9 cellular contexts compared by ENCODE assay signal in genomic region chr1:20358761-20359263, GRCh38.
DNase-seq lines count a peak whose midpoint lies in the region; ATAC-seq and TF ChIP-seq lines count a peak whose summit lies in the region.
"Had no signal": no experiment of that assay in that cellular context is flagged by ENCODE, and none has a peak within 500 bp of the region (broad histone marks: within the 10 kb centered on the region; RNA-seq: fewer than 3 reads in every experiment).

No MANE protein-coding gene starts in this region.

- H3K4me1 Mint-ChIP-seq in activated naive CD8-positive, alpha-beta T cell treated with anti-CD3 and anti-CD28 coated beads, Interleukin-2, amount 50 U/mL, for 24 hours, result peaks cover 23% of the 10 kb centered on the region

- no peak for TF ChIP-seq POLR2A in upper lobe of left lung (IDR thresholded peaks at IDR 0.05)

- intact Hi-C loops in left cardiac atrium (cut with DNase I), result no loop called here

- H3K36me3 Mint-ChIP-seq in activated naive CD8-positive, alpha-beta T cell treated with anti-CD3 and anti-CD28 coated beads, Interleukin-2, amount 50 U/mL, for 24 hours (ENCODE audit: low read depth), result no peaks in the 10 kb centered on the region

- H3K27me3 ChIP-seq in upper lobe of left lung, result no peaks in the 10 kb centered on the region

- DNase-seq in SHP77 (lab: John Stamatoyannopoulos, UW), result peak; percentile 53 to 67
- DNase-seq in SHP77 treated with DMSO at 0.1 percent for 48 hours (lab: John Stamatoyannopoulos, UW), result no peak
- peak; percentile 68 for DNase-seq in left cardiac atrium
- DNase-seq in upper lobe of left lung, result peak; percentile 43 to 76
- DNase-seq in activated CD4-positive, alpha-beta T cell treated with anti-CD3 and anti-CD28 coated beads, Interleukin-2, amount 50 U/mL, for 4 hours, result no peak
- no peak for DNase-seq in activated naive CD8-positive, alpha-beta T cell treated with anti-CD3 and anti-CD28 coated beads, Interleukin-2, amount 50 U/mL, for 24 hours
- DNase-seq: KBM-7 had no signal

- H3K4me3 ChIP-seq in upper lobe of left lung, result no peak overlapping the region

- ATAC-seq in left cardiac atrium, result peak; percentile 92 to 93
- peak; percentile 46 to 52 for ATAC-seq in upper lobe of left lung (ENCODE audit: low FRiP score in 2 of 2)
- no peak for ATAC-seq in HG03521 (IDR thresholded peaks at IDR 0.05; ENCODE audit: unreplicated experiment)
- ATAC-seq in activated naive CD8-positive, alpha-beta T cell treated with anti-CD3 and anti-CD28 coated beads, Interleukin-2, amount 50 U/mL, for 24 hours, result no peak

- H3K4me3 Mint-ChIP-seq in activated naive CD8-positive, alpha-beta T cell treated with anti-CD3 and anti-CD28 coated beads, Interleukin-2, amount 50 U/mL, for 24 hours, result no peak overlapping the region

- peaks cover 0 to 9% (median 3%) of the 10 kb centered on the region in 4 donors for H3K4me1 ChIP-seq in upper lobe of left lung

- H3K9me3 Mint-ChIP-seq in activated naive CD8-positive, alpha-beta T cell treated with anti-CD3 and anti-CD28 coated beads, Interleukin-2, amount 50 U/mL, for 24 hours, result no peaks in the 10 kb centered on the region

- H3K27ac Mint-ChIP-seq in activated naive CD8-positive, alpha-beta T cell treated with anti-CD3 and anti-CD28 coated beads, Interleukin-2, amount 50 U/mL, for 24 hours, result no peak overlapping the region

- peaks cover 54% of the 10 kb centered on the region for H3K27me3 Mint-ChIP-seq in activated naive CD8-positive, alpha-beta T cell treated with anti-CD3 and anti-CD28 coated beads, Interleukin-2, amount 50 U/mL, for 24 hours

- H3K9me3 ChIP-seq in upper lobe of left lung, result no peaks in the 10 kb centered on the region

- peak in 2 of 4 donors; percentile 55 to 69 for TF ChIP-seq EP300 in upper lobe of left lung (IDR thresholded peaks at IDR 0.05)

- H3K27ac ChIP-seq in upper lobe of left lung, result peak overlapping the region in 3 of 4 donors; percentile 38 to 49 (median 45)

- WGBS in upper lobe of left lung, 2 donors, result 46 to 52% methylated on average over 10 to 12 of the region's 12 CpGs

- no peak for TF ChIP-seq CTCF in upper lobe of left lung (IDR thresholded peaks at IDR 0.05)

- no peaks in the 10 kb centered on the region for H3K36me3 ChIP-seq in upper lobe of left lung

TF ChIP-seq in PFSK-1, 5 proteins besides CTCF, POLR2A, EP300 and RAD21:
- TF ChIP-seq REST (IDR thresholded peaks at IDR 0.05; ENCODE audit: insufficient read depth in 1 of 2, low read depth in 2 of 2, low read length in 2 of 2), result peak; percentile 37 to 79; a peak in 2 of 4 replicates
- no peak for TF ChIP-seq POLR2AphosphoS5 (IDR thresholded peaks at IDR 0.05; ENCODE audit: low read depth, low read length)
- no peak for TF ChIP-seq FOXP2 (optimal IDR thresholded peaks at IDR 0.05; ENCODE audit: borderline replicate concordance, extremely low read depth, extremely low read length, insufficient read depth)

Comparison
In these comparisons a context has a peak if more than half of its experiments do, and no peak if none do; other contexts are left out.
1. DNase-seq: peak in SHP77 (2 of 2), left cardiac atrium (single experiment) and upper lobe of left lung (2 of 2); none in SHP77 treated with DMSO at 0.1 percent for 48 hours (single experiment), activated CD4-positive, alpha-beta T cell treated with anti-CD3 and anti-CD28 coated beads, Interleukin-2, amount 50 U/mL, for 4 hours (0 of 2) and activated naive CD8-positive, alpha-beta T cell treated with anti-CD3 and anti-CD28 coated beads, Interleukin-2, amount 50 U/mL, for 24 hours (single experiment).
2. ATAC-seq: peak in left cardiac atrium (2 of 2) and upper lobe of left lung (2 of 2); none in HG03521 (single experiment) and activated naive CD8-positive, alpha-beta T cell treated with anti-CD3 and anti-CD28 coated beads, Interleukin-2, amount 50 U/mL, for 24 hours (single experiment).